ENCODE assay signal across 8 cellular contexts in genomic region chr1:24022611-24023359, GRCh38. TPM values are rescaled to one million over a fixed set of nuclear protein-coding genes. Genes with fewer than 3 reads are reported as not detected.
DNase-seq lines count a peak whose midpoint lies in the region; ATAC-seq and TF ChIP-seq lines count a peak whose summit lies in the region.

No MANE protein-coding gene starts in this region.

- H3K27me3 ChIP-seq in gastroesophageal sphincter (no peaks in the 10 kb centered on the region), skeletal muscle satellite cell (ENCODE audit: control insufficient read depth, insufficient read depth, low read length) (no peaks in the 10 kb centered on the region)

- peak overlapping the region; percentile 57 for H3K4me2 ChIP-seq in skeletal muscle satellite cell (ENCODE audit: low read length)

- H3K4me3 ChIP-seq in gastroesophageal sphincter: no peak overlapping the region
- H3K4me3 ChIP-seq in skeletal muscle satellite cell (ENCODE audit: low read length): peak overlapping the region; percentile 4

- H3K9me3 ChIP-seq in gastroesophageal sphincter (no peaks in the 10 kb centered on the region), skeletal muscle satellite cell (replicated peaks; ENCODE audit: low read length) (no peaks in the 10 kb centered on the region)

- peak overlapping the region; percentile 46 for H3K9ac ChIP-seq in skeletal muscle satellite cell (ENCODE audit: low read depth, low read length)

- H3K36me3 ChIP-seq in gastroesophageal sphincter: no peaks in the 10 kb centered on the region
- no peaks in the 10 kb centered on the region for H3K36me3 ChIP-seq in skeletal muscle satellite cell (ENCODE audit: insufficient read depth, low read length)

- H3K27ac ChIP-seq in gastroesophageal sphincter: peak overlapping the region; percentile 30 to 92 (median 81)

- TF ChIP-seq POLR2A in gastroesophageal sphincter (IDR thresholded peaks at IDR 0.05): no peak

- peaks cover 3 to 56% (median 26%) of the 10 kb centered on the region in 3 donors for H3K4me1 ChIP-seq in gastroesophageal sphincter
- H3K4me1 ChIP-seq in skeletal muscle satellite cell (ENCODE audit: control insufficient read depth, insufficient read depth, low read length): peaks cover 39% of the 10 kb centered on the region

- ATAC-seq in gastroesophageal sphincter: no peak

- DNase-seq in GOT3 (lab: John Stamatoyannopoulos, UW) (peak; percentile 22), T1000 (lab: John Stamatoyannopoulos, UW) (peak; percentile 87), retina (no peak), GM10266 (ENCODE audit: extremely low spot score) (no peak)
- DNase-seq in activated CD4-positive, alpha-beta T cell treated with anti-CD3 and anti-CD28 coated beads for 4 hours: no peak
- DNase-seq in stimulated activated CD4-positive, alpha-beta T cell treated with anti-CD3 and anti-CD28 coated beads, Interleukin-4, amount 100 ng/mL, for 24 hours: no peak

- no peak for TF ChIP-seq EP300 in gastroesophageal sphincter (IDR thresholded peaks at IDR 0.05)

- WGBS in gastroesophageal sphincter (ENCODE audit: low coverage in 1 of 2), 2 donors: 61 to 92% methylated on average over 2 of the region's 3 CpGs

- TF ChIP-seq CTCF in gastroesophageal sphincter (IDR thresholded peaks at IDR 0.05): no peak
- TF ChIP-seq CTCF in GM10266 (IDR thresholded peaks at IDR 0.05; ENCODE audit: control insufficient read depth, insufficient read depth, low read depth, missing control alignments): no peak

RNA-seq across cellular contexts. Expression of gene SRSF10, which starts 42.7 kb away (rescaled TPM):
- 100 to 1,000 TPM in 1 of 4 donors, 10 to 100 TPM in 3; 51.5 to 117 (median 76.2) TPM for total RNA-seq in gastroesophageal sphincter
- total RNA-seq in skeletal muscle satellite cell (2012; rRNA removed): 70.6 and 81.6 TPM in 2 replicates

Comparison
In these comparisons a context has a peak if more than half of its experiments do, and no peak if none do; other contexts are left out.
1. DNase-seq: peak in GOT3 (single experiment) and T1000 (single experiment); none in activated CD4-positive, alpha-beta T cell treated with anti-CD3 and anti-CD28 coated beads for 4 hours (0 of 2), stimulated activated CD4-positive, alpha-beta T cell treated with anti-CD3 and anti-CD28 coated beads, Interleukin-4, amount 100 ng/mL, for 24 hours (single experiment), retina (single experiment) and GM10266 (single experiment).